Comparison of ENCODE assay signal across 1 cellular context in the genomic region with DNA sequence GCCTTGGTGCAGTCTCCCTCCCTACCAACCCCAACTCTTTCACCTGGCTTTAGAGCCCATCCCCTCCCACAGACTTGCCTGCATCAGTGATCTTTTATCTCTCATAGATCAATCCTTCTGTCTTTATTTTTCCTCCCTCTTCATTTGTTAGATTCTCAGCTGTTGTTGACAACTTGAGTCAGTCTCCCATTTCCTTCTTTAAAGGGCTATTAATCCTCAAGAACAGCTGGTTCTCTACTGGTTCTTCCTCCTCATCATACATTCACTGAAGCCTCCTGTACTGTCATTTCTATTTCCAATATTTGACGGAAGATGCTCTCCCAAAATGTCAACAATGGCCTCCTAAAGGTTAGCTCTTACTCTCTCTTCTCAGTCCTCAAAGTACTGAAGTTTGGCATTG.
TF ChIP-seq lines count a peak whose summit lies in the region.

No MANE protein-coding gene starts in this region.

TF ChIP-seq in GM23338, 12 proteins besides CTCF, POLR2A, EP300 and RAD21:
- no peak for TF ChIP-seq ZNF462 (CRISPR knock-in tag; IDR thresholded peaks at IDR 0.05)
- TF ChIP-seq REST (IDR thresholded peaks at IDR 0.05; ENCODE audit: unreplicated experiment) = no peak
- TF ChIP-seq NANOG (IDR thresholded peaks at IDR 0.05; ENCODE audit: borderline replicate concordance) = no peak
- TF ChIP-seq STAT1 (IDR thresholded peaks at IDR 0.05; ENCODE audit: unreplicated experiment) = no peak
- no peak for TF ChIP-seq EZH2phosphoT487 (IDR thresholded peaks at IDR 0.05; ENCODE audit: unreplicated experiment)
- TF ChIP-seq JUNB (IDR thresholded peaks at IDR 0.05; ENCODE audit: unreplicated experiment) = no peak
- TF ChIP-seq POLR2AphosphoS5 (IDR thresholded peaks at IDR 0.05; ENCODE audit: low read depth) = no peak
- TF ChIP-seq ETS1 (IDR thresholded peaks at IDR 0.05) = no peak
- TF ChIP-seq EZH2 (IDR thresholded peaks at IDR 0.05; ENCODE audit: low read depth, unreplicated experiment) = no peak
- TF ChIP-seq ZNF331 (CRISPR knock-in tag; IDR thresholded peaks at IDR 0.05; ENCODE audit: low read depth) = no peak
- TF ChIP-seq CREB1 (CRISPR knock-in tag; IDR thresholded peaks at IDR 0.05; ENCODE audit: low read depth) = no peak
